Comparison of ENCODE assay signal across 24 cellular contexts in genomic region chr1:1198423-1199140, GRCh38. TPM values are rescaled to one million over a fixed set of nuclear protein-coding genes. Genes with fewer than 3 reads are reported as not detected.
DNase-seq lines count a peak whose midpoint lies in the region; ATAC-seq and TF ChIP-seq lines count a peak whose summit lies in the region.
"Had no signal": no experiment of that assay in that cellular context is flagged by ENCODE, and none has a peak within 500 bp of the region (broad histone marks: within the 10 kb centered on the region; RNA-seq: fewer than 3 reads in every experiment).

No MANE protein-coding gene starts in this region.

- H3K36me3 ChIP-seq in right lobe of liver (no peaks in the 10 kb centered on the region), aorta (ENCODE audit: control insufficient read depth in 1 of 2, insufficient read depth in 2 of 2, low read length in 1 of 2) (no peaks in the 10 kb centered on the region)
- H3K36me3 ChIP-seq: colonic mucosa, neutrophil had no signal

- WGBS in right lobe of liver (ENCODE audit: insufficient coverage, low coverage, low lambda C conversion rate, missing lambda C conversion rate) = 88% methylated on average over 8 of the region's 23 CpGs
- WGBS in aorta, 2 donors = 70 to 74% methylated on average over 22 to 23 of the region's 23 CpGs

- TF ChIP-seq POLR2A in right lobe of liver (IDR thresholded peaks at IDR 0.05) = no peak

- H3K9me3 ChIP-seq in right lobe of liver (no peaks in the 10 kb centered on the region), aorta (ENCODE audit: control insufficient read depth, low read length) (peaks cover 1% of the 10 kb centered on the region)
- H3K9me3 ChIP-seq: body of pancreas, colonic mucosa, neutrophil had no signal

- H3K27ac ChIP-seq in right lobe of liver (no peak overlapping the region), aorta (ENCODE audit: low read depth in 1 of 2, low read length in 2 of 2) (no peak overlapping the region)
- H3K27ac ChIP-seq: body of pancreas, colonic mucosa, neutrophil, RWPE1 had no signal

- H3K4me1 ChIP-seq in right lobe of liver (peaks cover 0 to 3% (median 0%) of the 10 kb centered on the region in 4 donors), aorta (ENCODE audit: control insufficient read depth in 1 of 2, insufficient read depth in 2 of 2, low read length in 2 of 2) (no peaks in the 10 kb centered on the region)
- H3K4me1 ChIP-seq: colonic mucosa had no signal

- H3K4me3 ChIP-seq in right lobe of liver (no peak overlapping the region), aorta (ENCODE audit: low read length in 2 of 2) (no peak overlapping the region)
- H3K4me3 ChIP-seq: body of pancreas, colonic mucosa had no signal

- no peaks in the 10 kb centered on the region for H3K27me3 ChIP-seq in right lobe of liver
- no peaks in the 10 kb centered on the region for H3K27me3 ChIP-seq in aorta (ENCODE audit: control insufficient read depth in 1 of 2, insufficient read depth in 2 of 2, low read length in 1 of 2)

- DNase-seq in stimulated activated CD4-positive, alpha-beta T cell treated with anti-CD3 and anti-CD28 coated beads, Interleukin-1b, Interleukin-23, amount 100 ng/mL, for 48 hours = peak; percentile 1
- no peak for DNase-seq in stimulated activated CD4-positive, alpha-beta T cell treated with anti-CD3 and anti-CD28 coated beads, Interleukin-15, amount 100 ng/mL, for 24 hours
- DNase-seq in SW480 (ENCODE audit: low spot score) (peak; percentile 22), right lobe of liver (peak in 2 of 3 donors; percentile 14 to 49), aorta (peak; percentile 44 to 63), DMS153 treated with DMSO at 0.1 percent for 48 hours (lab: John Stamatoyannopoulos, UW; ENCODE audit: unreplicated experiment) (no peak)
- DNase-seq in activated T-cell treated with anti-CD3 and anti-CD28 coated beads, Interleukin-2, amount 50 U/mL, for 1 hour = no peak
- DNase-seq: body of pancreas; colonic mucosa; COR-L47; EL; NCI-H1417; NCI-H2107; NCI-H524; stimulated activated CD8-positive, alpha-beta memory T cell treated with anti-CD3 and anti-CD28 coated beads, Interleukin-4, amount 100 ng/mL, for 48 hours; substantia nigra had no signal

- ATAC-seq in right lobe of liver (peak in 1 of 4 donors; percentile 17), aorta (ENCODE audit: low FRiP score) (no peak), HG03025 (IDR thresholded peaks at IDR 0.05; ENCODE audit: low FRiP score, unreplicated experiment) (no peak)
- ATAC-seq: activated CD4-positive, alpha-beta T cell treated with anti-CD3 and anti-CD28 coated beads for 36 hours; activated naive CD4-positive, alpha-beta T cell treated with anti-CD3 and anti-CD28 coated beads, Interleukin-2, amount 50 U/mL, for 72 hours; body of pancreas had no signal

- intact Hi-C loops in right lobe of liver (cut with DNase I) (no loop called here), aorta (cut with DNase I) (no loop called here)

- no peak for TF ChIP-seq CTCF in right lobe of liver (IDR thresholded peaks at IDR 0.05)

RNA-seq across cellular contexts. Expression of gene TNFRSF18, which starts 7.8 kb away (rescaled TPM):
- total RNA-seq in right lobe of liver (under 1 TPM in 2 of 6 experiments, not detected in 4; 0.24 to 0.27 TPM), aorta (1 to 10 TPM; 1.0 to 1.1 TPM)
- 1 to 10 TPM in 1 of 2 donors, not detected in 1; 1.3 TPM for polyA plus RNA-seq in aorta
- total RNA-seq: body of pancreas, urinary bladder had no signal
- polyA plus RNA-seq: fibroblast of lung had no signal

RNA-seq across cellular contexts. Expression of gene TNFRSF4, which starts 15.4 kb away (rescaled TPM):
- total RNA-seq in right lobe of liver (under 1 TPM in 4 of 6 experiments, not detected in 2; 0.20 to 0.99 (median 0.28) TPM), aorta (1 to 10 TPM; 1.6 to 3.5 TPM)
- polyA plus RNA-seq in aorta = 1 to 10 TPM in 1 of 2 donors, not detected in 1; 1.0 TPM

RNA-seq across cellular contexts. Expression of gene TTLL10, which starts 24.9 kb away (rescaled TPM):
- total RNA-seq in right lobe of liver (not detected), aorta (under 1 TPM in 1 of 2 donors, not detected in 1; 0.15 TPM)
- not detected for polyA plus RNA-seq in aorta
- total RNA-seq: activated CD4-positive, alpha-beta T cell treated with anti-CD3 and anti-CD28 coated beads for 36 hours; activated naive CD4-positive, alpha-beta T cell treated with anti-CD3 and anti-CD28 coated beads, Interleukin-2, amount 50 U/mL, for 72 hours; fibroblast of lung; glomerular endothelial cell; urinary bladder had no signal
- polyA plus RNA-seq: fibroblast of lung had no signal

RNA-seq across cellular contexts. Expression of gene SDF4, which starts 33.2 kb away (rescaled TPM):
- total RNA-seq in right lobe of liver = 100 to 1,000 TPM; 112 to 148 (median 142) TPM
- 100 to 1,000 TPM; 138 to 140 TPM for total RNA-seq in aorta
- polyA plus RNA-seq in aorta = 100 to 1,000 TPM in 1 of 2 donors, 10 to 100 TPM in 1; 73.3 to 158 TPM

RNA-seq across cellular contexts. Expression of gene B3GALT6, which starts 33.5 kb away (rescaled TPM):
- total RNA-seq in right lobe of liver (10 to 100 TPM in 2 of 6 experiments, 1 to 10 TPM in 4; 6.3 to 14.3 (median 7.8) TPM), aorta (10 to 100 TPM; 11.3 to 12.8 TPM)
- 1 to 10 TPM; 2.5 to 9.3 TPM for polyA plus RNA-seq in aorta

Comparison
In these comparisons a context has a peak if more than half of its experiments do, and no peak if none do; other contexts are left out.
1. DNase-seq: peak in stimulated activated CD4-positive, alpha-beta T cell treated with anti-CD3 and anti-CD28 coated beads, Interleukin-1b, Interleukin-23, amount 100 ng/mL, for 48 hours (single experiment), SW480 (single experiment), right lobe of liver (2 of 3) and aorta (2 of 2); none in stimulated activated CD4-positive, alpha-beta T cell treated with anti-CD3 and anti-CD28 coated beads, Interleukin-15, amount 100 ng/mL, for 24 hours (single experiment), activated T-cell treated with anti-CD3 and anti-CD28 coated beads, Interleukin-2, amount 50 U/mL, for 1 hour (single experiment) and DMS153 treated with DMSO at 0.1 percent for 48 hours (single experiment).